14 cellular contexts compared by ENCODE assay signal in genomic region chr13:48476674-48477073, GRCh38.
"Had no signal": no experiment of that assay in that cellular context is flagged by ENCODE, and none has a peak within 500 bp of the region (broad histone marks: within the 10 kb centered on the region; RNA-seq: fewer than 3 reads in every experiment).

No MANE protein-coding gene starts in this region.

- DNase-seq: activated CD4-positive, alpha-beta T cell treated with anti-CD3 and anti-CD28 coated beads, Interleukin-2, amount 50 U/mL, for 1 hour; activated CD8-positive, alpha-beta memory T cell treated with anti-CD3 and anti-CD28 coated beads for 24 hours; activated naive CD8-positive, alpha-beta T cell treated with anti-CD3 and anti-CD28 coated beads, Interleukin-2, amount 10 ng/mL, durations not matched to agents 7 days and 5 days; anterior cingulate cortex; foreskin fibroblast; head of caudate nucleus; naive thymus-derived CD4-positive, alpha-beta T cell; ovary; SW 1271; tibial artery had no signal

- H3K27me3 ChIP-seq: ovary, tibial artery had no signal

- H3K9me3 Mint-ChIP-seq: activated naive CD8-positive, alpha-beta T cell treated with anti-CD3 and anti-CD28 coated beads, Interleukin-2, amount 10 ng/mL, durations not matched to agents 7 days and 5 days; activated T-helper 1 cell treated with anti-CD3 and anti-CD28 coated beads, Interleukin-12 subunit alpha, Interleukin-12 subunit beta, Interleukin-2, Interleukin-4 antibody, amounts not matched to agents 30 ng/mL and 10 ng/mL and 1 ng/mL, durations not matched to agents 14 hours and 24 hours and 36 hours; naive thymus-derived CD4-positive, alpha-beta T cell; stimulated activated memory B cell treated with anti-CD40 and anti-IgM and Interleukin-4, amounts not matched to agents 10 μg/mL and 1 μg/mL and 100 μg/mL, for 72 hours had no signal

- H3K4me3 ChIP-seq: ovary, tibial artery had no signal

- H3K9me3 ChIP-seq: ovary, tibial artery had no signal

- ATAC-seq: activated CD4-positive, CD25-positive, alpha-beta regulatory T cell treated with anti-CD3 and anti-CD28 coated beads, Interleukin-2, amount 50 U/mL, for 24 hours; left lobe of liver; naive thymus-derived CD4-positive, alpha-beta T cell had no signal

- H3K36me3 ChIP-seq: ovary had no signal

- H3K27me3 Mint-ChIP-seq: activated naive CD8-positive, alpha-beta T cell treated with anti-CD3 and anti-CD28 coated beads, Interleukin-2, amount 10 ng/mL, durations not matched to agents 7 days and 5 days; naive thymus-derived CD4-positive, alpha-beta T cell; stimulated activated memory B cell treated with anti-CD40 and anti-IgM and Interleukin-4, amounts not matched to agents 10 μg/mL and 1 μg/mL and 100 μg/mL, for 72 hours had no signal

- H3K27ac ChIP-seq: ovary, tibial artery had no signal

- H3K4me3 Mint-ChIP-seq: activated naive CD8-positive, alpha-beta T cell treated with anti-CD3 and anti-CD28 coated beads, Interleukin-2, amount 10 ng/mL, durations not matched to agents 7 days and 5 days; activated T-helper 1 cell treated with anti-CD3 and anti-CD28 coated beads, Interleukin-12 subunit alpha, Interleukin-12 subunit beta, Interleukin-2, Interleukin-4 antibody, amounts not matched to agents 30 ng/mL and 10 ng/mL and 1 ng/mL, durations not matched to agents 14 hours and 24 hours and 36 hours; naive thymus-derived CD4-positive, alpha-beta T cell; stimulated activated memory B cell treated with anti-CD40 and anti-IgM and Interleukin-4, amounts not matched to agents 10 μg/mL and 1 μg/mL and 100 μg/mL, for 72 hours had no signal
